In genomic region chr1:243462929-243463697, GRCh38 we compare ENCODE assay signal across 1 cellular context.
TF ChIP-seq lines count a peak whose summit lies in the region.

No MANE protein-coding gene starts in this region.

TF ChIP-seq in IMR-90, 13 proteins besides CTCF, POLR2A, EP300 and RAD21:
- TF ChIP-seq BHLHE40 (IDR thresholded peaks at IDR 0.05; ENCODE audit: low read depth, low read length): no peak
- TF ChIP-seq, protein P1, sequence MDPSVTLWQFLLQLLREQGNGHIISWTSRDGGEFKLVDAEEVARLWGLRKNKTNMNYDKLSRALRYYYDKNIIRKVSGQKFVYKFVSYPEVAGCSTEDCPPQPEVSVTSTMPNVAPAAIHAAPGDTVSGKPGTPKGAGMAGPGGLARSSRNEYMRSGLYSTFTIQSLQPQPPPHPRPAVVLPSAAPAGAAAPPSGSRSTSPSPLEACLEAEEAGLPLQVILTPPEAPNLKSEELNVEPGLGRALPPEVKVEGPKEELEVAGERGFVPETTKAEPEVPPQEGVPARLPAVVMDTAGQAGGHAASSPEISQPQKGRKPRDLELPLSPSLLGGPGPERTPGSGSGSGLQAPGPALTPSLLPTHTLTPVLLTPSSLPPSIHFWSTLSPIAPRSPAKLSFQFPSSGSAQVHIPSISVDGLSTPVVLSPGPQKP (IDR thresholded peaks at IDR 0.05; ENCODE audit: borderline replicate concordance, low read depth, low read length): no peak
- TF ChIP-seq CHD1 (IDR thresholded peaks at IDR 0.05; ENCODE audit: low read depth, low read length): no peak
- TF ChIP-seq FOS (IDR thresholded peaks at IDR 0.05; ENCODE audit: low read depth, low read length): no peak
- no peak for TF ChIP-seq RFX5 (IDR thresholded peaks at IDR 0.05; ENCODE audit: low read depth, low read length)
- TF ChIP-seq RCOR1 (IDR thresholded peaks at IDR 0.05; ENCODE audit: insufficient replicate concordance, low read length): no peak
- TF ChIP-seq, protein P2, sequence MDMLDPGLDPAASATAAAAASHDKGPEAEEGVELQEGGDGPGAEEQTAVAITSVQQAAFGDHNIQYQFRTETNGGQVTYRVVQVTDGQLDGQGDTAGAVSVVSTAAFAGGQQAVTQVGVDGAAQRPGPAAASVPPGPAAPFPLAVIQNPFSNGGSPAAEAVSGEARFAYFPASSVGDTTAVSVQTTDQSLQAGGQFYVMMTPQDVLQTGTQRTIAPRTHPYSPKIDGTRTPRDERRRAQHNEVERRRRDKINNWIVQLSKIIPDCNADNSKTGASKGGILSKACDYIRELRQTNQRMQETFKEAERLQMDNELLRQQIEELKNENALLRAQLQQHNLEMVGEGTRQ (IDR thresholded peaks at IDR 0.05; ENCODE audit: low read depth, low read length): no peak
- TF ChIP-seq MAFK (IDR thresholded peaks at IDR 0.05; ENCODE audit: low read depth, low read length): no peak
- no peak for TF ChIP-seq CEBPB (IDR thresholded peaks at IDR 0.05; ENCODE audit: low read depth, low read length)
- TF ChIP-seq MXI1 (IDR thresholded peaks at IDR 0.05; ENCODE audit: borderline replicate concordance, low read depth, low read length): no peak
- TF ChIP-seq MAZ (IDR thresholded peaks at IDR 0.05; ENCODE audit: borderline replicate concordance, low read depth, low read length): no peak
